Comparison of ENCODE assay signal across 8 cellular contexts in the genomic region with DNA sequence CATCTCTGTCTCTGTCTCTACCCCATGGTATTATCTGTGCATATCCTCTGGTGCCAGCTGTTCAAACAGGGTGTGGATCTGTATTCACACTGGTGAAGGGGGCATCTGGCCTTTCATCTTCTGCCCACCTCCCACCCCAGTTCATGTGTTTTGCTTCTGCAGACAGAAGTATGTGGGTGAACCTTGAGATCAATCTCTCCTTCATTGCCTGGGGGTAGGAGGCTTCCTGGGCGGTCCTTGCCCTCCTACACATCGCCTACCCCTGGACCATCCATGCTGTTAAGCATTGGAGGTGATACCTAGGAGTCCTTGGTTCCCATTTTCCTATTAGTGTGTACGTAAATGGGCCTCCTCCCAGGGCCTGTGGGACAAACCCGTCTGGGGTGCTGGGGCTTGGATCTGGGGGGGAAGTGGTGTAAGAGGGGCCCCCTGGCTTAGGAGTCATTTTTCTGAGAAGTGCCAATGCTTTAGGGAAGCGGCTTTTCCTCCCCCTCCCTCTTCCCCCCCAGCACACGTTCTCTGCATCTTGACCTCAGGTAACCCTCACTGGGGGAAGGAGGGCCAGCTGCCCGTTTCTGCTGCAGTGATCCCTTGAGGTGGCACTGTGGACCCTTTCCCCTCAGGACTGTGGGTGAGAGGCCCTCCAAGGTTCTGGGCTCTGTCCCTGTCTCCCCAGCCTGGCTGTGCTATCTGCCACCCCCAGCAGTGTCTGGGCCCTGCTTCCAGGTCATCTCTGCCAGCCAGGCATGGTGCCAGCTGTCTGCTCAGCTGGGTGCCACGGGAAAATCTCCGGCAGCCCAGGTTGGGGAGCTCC. TPM values are rescaled to one million over a fixed set of nuclear protein-coding genes. Genes with fewer than 3 reads are reported as not detected.
DNase-seq lines count a peak whose midpoint lies in the region; ATAC-seq, FAIRE-seq and TF ChIP-seq lines count a peak whose summit lies in the region.

No MANE protein-coding gene starts in this region.

- intact Hi-C loops in K562 (cut with micrococcal nuclease): no loop called here

- H3K27ac ChIP-seq in DOHH2 (ENCODE audit: low read depth, low read length) (no peak overlapping the region), K562 (ENCODE audit: extremely low read depth, low read depth, low read length) (no peak overlapping the region), neuronal stem cell (replicated peaks; ENCODE audit: low read length) (no peak overlapping the region)

- ATAC-seq in K562 (no peak), GM21737 (IDR thresholded peaks at IDR 0.05; ENCODE audit: unreplicated experiment) (no peak), GM19455 (IDR thresholded peaks at IDR 0.05; ENCODE audit: unreplicated experiment) (no peak)

- WGBS in K562 (ENCODE audit: insufficient coverage, low coverage, missing lambda C conversion rate): 51% methylated on average over 6 of the region's 9 CpGs
- WGBS in neuronal stem cell (ENCODE audit: extremely low coverage in 2 of 2, insufficient read length in 2 of 2, insufficient replicate concordance in 1 of 2), 2 donors: no CpG with 5 or more reads among the region's 9 CpGs

- no peak overlapping the region for H2BK15ac ChIP-seq in neuronal stem cell (ENCODE audit: low read length)

- H3K4me2 ChIP-seq in DOHH2 (ENCODE audit: low read length) (0 out of 2 replicates have a peak overlapping the region, but pooled peaks have one; percentile 8), K562 (ENCODE audit: insufficient read depth, low read length) (no peak overlapping the region), neuronal stem cell (ENCODE audit: insufficient read depth, low read length, poor library complexity, severe bottlenecking) (no peak overlapping the region)

- H3K4me1 ChIP-seq in DOHH2 (ENCODE audit: control insufficient read depth, low read length): peaks cover 46% of the 10 kb centered on the region
- peaks cover 15 to 55% of the 10 kb centered on the region in 2 experiments for H3K4me1 ChIP-seq in K562 (replicated peaks in 1 of 2; ENCODE audit: control insufficient read depth in 2 of 2, insufficient read depth in 2 of 2, low read length in 2 of 2)
- peaks cover 5 to 13% of the 10 kb centered on the region in 2 donors for H3K4me1 ChIP-seq in neuronal stem cell (ENCODE audit: control insufficient read depth in 2 of 2, insufficient read depth in 1 of 2, low read depth in 1 of 2, low read length in 2 of 2)

- TF ChIP-seq CTCF in DOHH2 (IDR thresholded peaks at IDR 0.05; ENCODE audit: low read depth, low read length, poor library complexity, severe bottlenecking) (no peak), K562 (IDR thresholded peaks at IDR 0.05 in 2 of 3, conservative IDR thresholded peaks at IDR 0.05 in 1 of 3; ENCODE audit: insufficient read depth in 2 of 3, low read depth in 1 of 3, low read length in 3 of 3) (no peak), foreskin fibroblast (IDR thresholded peaks at IDR 0.05; ENCODE audit: low read depth, low read length) (no peak), mesothelial cell of epicardium (IDR thresholded peaks at IDR 0.05; ENCODE audit: unreplicated experiment) (no peak)

- H3K79me2 ChIP-seq in DOHH2 (ENCODE audit: control insufficient read depth, low read length): peaks cover 51% of the 10 kb centered on the region
- peaks cover 47% of the 10 kb centered on the region for H3K79me2 ChIP-seq in K562 (ENCODE audit: control insufficient read depth, insufficient read depth, low read length)

- H3K9me3 ChIP-seq in DOHH2 (ENCODE audit: control insufficient read depth, insufficient read depth, low read length) (no peaks in the 10 kb centered on the region), K562 (replicated peaks; ENCODE audit: control insufficient read depth, insufficient read depth, low read depth, low read length) (no peaks in the 10 kb centered on the region), neuronal stem cell (replicated peaks in 1 of 2; ENCODE audit: control insufficient read depth in 2 of 2, insufficient read depth in 1 of 2, low read depth in 1 of 2, low read length in 2 of 2) (no peaks in the 10 kb centered on the region)

- H3K9me2 ChIP-seq in DOHH2 (replicated peaks; ENCODE audit: control insufficient read depth, low read length): no peaks in the 10 kb centered on the region

- CTCF ChIA-PET in K562 (lab: Yijun Ruan, JAX; ENCODE audit: low intra/inter-chr PET ratio): no interaction called here

- H3K9me3 Mint-ChIP-seq in mesothelial cell of epicardium: no peaks in the 10 kb centered on the region

- H4K91ac ChIP-seq in neuronal stem cell (ENCODE audit: low read depth, low read length, poor library complexity): no peak overlapping the region

- H3K14ac ChIP-seq in neuronal stem cell (ENCODE audit: low read length): no peak overlapping the region

- H3K36me3 ChIP-seq in DOHH2 (ENCODE audit: control insufficient read depth, low read length) (peaks cover 14% of the 10 kb centered on the region), K562 (ENCODE audit: control insufficient read depth, insufficient read depth, low read length) (peaks cover 24% of the 10 kb centered on the region; the same call in 1 of the 3 replicates), neuronal stem cell (replicated peaks in 1 of 2; ENCODE audit: control insufficient read depth in 2 of 2, insufficient read depth in 2 of 2, low read length in 2 of 2) (peaks cover 0 to 10% of the 10 kb centered on the region in 2 donors)

- H3K18ac ChIP-seq in neuronal stem cell (ENCODE audit: low read length): no peak overlapping the region

- H3K27me3 ChIP-seq in DOHH2 (ENCODE audit: control insufficient read depth, low read length): no peaks in the 10 kb centered on the region
- no peaks in the 10 kb centered on the region for H3K27me3 ChIP-seq in K562 (ENCODE audit: control insufficient read depth in 2 of 2, insufficient read depth in 2 of 2, low read length in 2 of 2)
- H3K27me3 ChIP-seq in neuronal stem cell (ENCODE audit: control insufficient read depth in 3 of 3, insufficient read depth in 3 of 3, low read depth in 1 of 3, low read length in 3 of 3): no peaks in the 10 kb centered on the region

- no peak overlapping the region for H3K4me3 Mint-ChIP-seq in mesothelial cell of epicardium

- H3K4ac ChIP-seq in neuronal stem cell (ENCODE audit: low read length): no peak overlapping the region

- H3F3A ChIP-seq in DOHH2 (ENCODE audit: control insufficient read depth, insufficient read depth): no peaks in the 10 kb centered on the region

- no peak overlapping the region for H2AFZ ChIP-seq in K562 (ENCODE audit: low read depth, low read length)
- H2AFZ ChIP-seq in neuronal stem cell (ENCODE audit: low read length): no peak overlapping the region

- H2BK120ac ChIP-seq in neuronal stem cell (ENCODE audit: low read depth, low read length): no peak overlapping the region

- H2BK12ac ChIP-seq in neuronal stem cell (ENCODE audit: low read length): no peak overlapping the region

- H3K9ac ChIP-seq in K562 (ENCODE audit: insufficient read depth in 1 of 2, low read depth in 2 of 2, low read length in 2 of 2) (peak overlapping the region in 1 of 2 experiments; percentile 78; a peak in 2 of 4 replicates), neuronal stem cell (ENCODE audit: low read depth, low read length, poor library complexity) (no peak overlapping the region)

- H3K27ac Mint-ChIP-seq in mesothelial cell of epicardium: no peak overlapping the region

- H2BK5ac ChIP-seq in neuronal stem cell (ENCODE audit: low read length): no peak overlapping the region

- peak overlapping the region; percentile 10 for H3K23ac ChIP-seq in neuronal stem cell (ENCODE audit: low read depth, low read length, poor library complexity)

- no peaks in the 10 kb centered on the region for H3K27me3 Mint-ChIP-seq in mesothelial cell of epicardium (ENCODE audit: low read depth)

- POLR2A ChIA-PET in K562 (lab: Yijun Ruan, JAX): interaction anchor here (0.6 to 1.7 kb wide), 6 partner anchors 9 to 174 kb away, joined by 3 to 5 read pairs (median 4); a partner anchor contains a TSS

- H3K79me1 ChIP-seq in neuronal stem cell (ENCODE audit: low read depth, low read length): peaks cover 3% of the 10 kb centered on the region

- in situ Hi-C loops in K562 (cut with MboI): no loop called here

- peaks cover 34% of the 10 kb centered on the region for H3K4me1 Mint-ChIP-seq in mesothelial cell of epicardium

- H4K8ac ChIP-seq in neuronal stem cell (ENCODE audit: low read depth, low read length): no peak overlapping the region

- FAIRE-seq in K562 (lab: Jason Lieb, UNC): no peak

- H3K4me3 ChIP-seq in DOHH2 (ENCODE audit: low read length) (no peak overlapping the region), K562 (no peak overlapping the region), neuronal stem cell (ENCODE audit: low read length in 2 of 2) (no peak overlapping the region), foreskin fibroblast (ENCODE audit: low read depth in 1 of 2, low read length in 2 of 2) (no peak overlapping the region)

- peak; percentile 65 for DNase-seq in NCI-H2029 (lab: John Stamatoyannopoulos, UW)
- DNase-seq in K562 (ENCODE audit: extremely low read depth in 1 of 4, low spot score in 3 of 4): peak in 2 of 4 experiments; percentile 40 to 48
- DNase-seq in neuronal stem cell (ENCODE audit: low spot score): no peak
- DNase-seq in foreskin fibroblast: no peak
- no peak for DNase-seq in mesothelial cell of epicardium (ENCODE audit: low spot score in 2 of 2, unreplicated experiment in 2 of 2)

- no peak for TF ChIP-seq RAD21 in K562 (CRISPR knock-in tag; conservative IDR thresholded peaks at IDR 0.05 in 1 of 2, IDR thresholded peaks at IDR 0.05 in 1 of 2)

- H3K9me1 ChIP-seq in K562 (ENCODE audit: control insufficient read depth, insufficient read depth, low read length): no peaks in the 10 kb centered on the region

- TF ChIP-seq EP300 in K562 (IDR thresholded peaks at IDR 0.05; ENCODE audit: low read length): no peak

- peaks cover 17% of the 10 kb centered on the region for H3K36me3 Mint-ChIP-seq in mesothelial cell of epicardium

- BruUV-seq in K562 (replicated peaks; lab: Mats Ljungman, UMichigan): no TSS peak

- no peak overlapping the region for H2AK5ac ChIP-seq in neuronal stem cell (ENCODE audit: low read depth, low read length)

- H4K20me1 ChIP-seq in DOHH2 (ENCODE audit: control insufficient read depth, insufficient read depth, low read depth, low read length) (peaks cover 35% of the 10 kb centered on the region), K562 (replicated peaks; ENCODE audit: control insufficient read depth, insufficient read depth, low read length) (peaks cover 7% of the 10 kb centered on the region)

- no peak for TF ChIP-seq POLR2A in K562 (conservative IDR thresholded peaks at IDR 0.05)

RNA-seq across cellular contexts. Expression of a gene that starts 21.2 kb away (rescaled TPM):
- 7.6 and 15.2 TPM in 2 replicates for total RNA-seq in K562 (2011; cell fraction: chromatin; rRNA removed; ENCODE audit: low replicate concordance)
- total RNA-seq in K562 (2011; cell fraction: nucleolus; rRNA removed): 9.7 and 10.0 TPM in 2 replicates
- total RNA-seq in K562 (2011; cell fraction: nucleoplasm; rRNA removed): 5.5 and 6.0 TPM in 2 replicates
- 13.6 and 18.7 TPM in 2 replicates for total RNA-seq in K562 (2014; rRNA removed)
- 5.0 and 7.5 TPM in 2 replicates for total RNA-seq in K562 (2014; rRNA removed; fragmentation: Illumina TruSeq; extraction: Trizol)
- total RNA-seq in K562 (2015; rRNA removed; fragmentation: Illumina TruSeq; extraction: Trizol): 7.9 and 8.3 TPM in 2 replicates
- 26.2 and 28.0 TPM in 2 replicates for total RNA-seq in K562 (2021)
- 2.7 and 3.5 TPM in 2 replicates for polyA plus RNA-seq in K562 (2011; rRNA removed)
- polyA plus RNA-seq in K562 (2011; cell fraction: cytosol; rRNA removed): 1.4 and 4.5 TPM in 2 replicates
- 4.6 and 15.6 TPM in 2 replicates for polyA plus RNA-seq in K562 (2011; cell fraction: nucleus; rRNA removed)
- polyA plus RNA-seq in K562 (2012): 16.2 and 25.9 TPM in 2 replicates
- 24.2 and 25.2 TPM in 2 replicates for polyA plus RNA-seq in K562 (2014; fragmentation: Illumina TruSeq; extraction: Trizol)
- polyA plus RNA-seq in K562 (2014; fragmentation: Nextera tagmentation; extraction: Ambion mirVana): under 1 TPM; 0.10 TPM
- 12.2 and 13.0 TPM in 2 replicates for polyA plus RNA-seq in K562 (2014; rRNA removed)
- 2.8 and 4.2 TPM in 2 replicates for polyA minus RNA-seq in K562 (2011; rRNA and poly(A)+ RNA removed)
- 9.2 and 9.8 TPM in 2 replicates for polyA minus RNA-seq in K562 (2011; cell fraction: cytosol; rRNA and poly(A)+ RNA removed)
- 3.9 and 4.2 TPM in 2 replicates for polyA minus RNA-seq in K562 (2011; cell fraction: nucleus; rRNA and poly(A)+ RNA removed)
- polyA plus RNA-seq in neuronal stem cell (2013, experiment 1 of 2): 14.9 TPM
- polyA plus RNA-seq in neuronal stem cell (2013, experiment 2 of 2): 15.3 TPM
- total RNA-seq in mesothelial cell of epicardium: 74.0 to 80.8 TPM (median 79.6 TPM) in 3 replicates

RNA-seq across cellular contexts. Expression of a gene that starts 34.3 kb away (rescaled TPM):
- not detected in 2 replicates for total RNA-seq in K562 (2011; cell fraction: chromatin; rRNA removed; ENCODE audit: low replicate concordance)
- 0.50 and 0.66 TPM in 2 replicates for total RNA-seq in K562 (2011; cell fraction: nucleolus; rRNA removed)
- not detected in 2 replicates for total RNA-seq in K562 (2011; cell fraction: nucleoplasm; rRNA removed)
- total RNA-seq in K562 (2014; rRNA removed) (not detected in 2 replicates), K562 (2014; rRNA removed; fragmentation: Illumina TruSeq; extraction: Trizol) (not detected in 2 replicates), K562 (2015; rRNA removed; fragmentation: Illumina TruSeq; extraction: Trizol) (not detected in 2 replicates), K562 (2021) (0.38 TPM in 1 of 2 replicates, not detected in the other), mesothelial cell of epicardium (0.27 TPM in 1 of 3 replicates, not detected in the others)
- polyA plus RNA-seq in K562 (2011; rRNA removed) (not detected in 2 replicates), K562 (2014; fragmentation: Illumina TruSeq; extraction: Trizol) (not detected in 2 replicates), K562 (2014; fragmentation: Nextera tagmentation; extraction: Ambion mirVana) (not detected), K562 (2014; rRNA removed) (0.17 TPM in 1 of 2 replicates, not detected in the other)
- polyA plus RNA-seq in K562 (2011; cell fraction: cytosol; rRNA removed): 0.24 TPM in 1 of 2 replicates, not detected in the other
- not detected in 2 replicates for polyA plus RNA-seq in K562 (2011; cell fraction: nucleus; rRNA removed)
- 0.46 and 2.9 TPM in 2 replicates for polyA plus RNA-seq in K562 (2012)
- polyA minus RNA-seq in K562 (2011; rRNA and poly(A)+ RNA removed): not detected in 2 replicates
- not detected in 2 replicates for polyA minus RNA-seq in K562 (2011; cell fraction: cytosol; rRNA and poly(A)+ RNA removed)
- polyA minus RNA-seq in K562 (2011; cell fraction: nucleus; rRNA and poly(A)+ RNA removed): 1.2 TPM in 1 of 2 replicates, not detected in the other
- polyA plus RNA-seq in neuronal stem cell (2013, experiment 1 of 2): 0.08 TPM
- 0.07 TPM for polyA plus RNA-seq in neuronal stem cell (2013, experiment 2 of 2)

RNA-seq across cellular contexts. Expression of a gene that starts 42.5 kb away (rescaled TPM):
- total RNA-seq in K562 (2011; cell fraction: chromatin; rRNA removed; ENCODE audit: low replicate concordance): 102 and 166 TPM in 2 replicates
- total RNA-seq in K562 (2011; cell fraction: nucleolus; rRNA removed): 52.6 and 55.5 TPM in 2 replicates
- total RNA-seq in K562 (2011; cell fraction: nucleoplasm; rRNA removed): 82.0 and 95.0 TPM in 2 replicates
- total RNA-seq in K562 (2014; rRNA removed): 67.4 and 78.9 TPM in 2 replicates
- total RNA-seq in K562 (2014; rRNA removed; fragmentation: Illumina TruSeq; extraction: Trizol): 119 and 133 TPM in 2 replicates
- 110 and 112 TPM in 2 replicates for total RNA-seq in K562 (2015; rRNA removed; fragmentation: Illumina TruSeq; extraction: Trizol)
- 121 and 126 TPM in 2 replicates for total RNA-seq in K562 (2021)
- 63.3 and 106 TPM in 2 replicates for polyA plus RNA-seq in K562 (2011; rRNA removed)
- polyA plus RNA-seq in K562 (2011; cell fraction: cytosol; rRNA removed): 26.5 and 34.3 TPM in 2 replicates
- polyA plus RNA-seq in K562 (2011; cell fraction: nucleus; rRNA removed): 33.5 and 41.3 TPM in 2 replicates
- polyA plus RNA-seq in K562 (2012): 67.6 and 73.5 TPM in 2 replicates
- polyA plus RNA-seq in K562 (2014; fragmentation: Illumina TruSeq; extraction: Trizol): 141 and 150 TPM in 2 replicates
- 10 to 100 TPM; 29.6 to 55.0 TPM for polyA plus RNA-seq in K562 (2014; fragmentation: Nextera tagmentation; extraction: Ambion mirVana)
- 70.5 and 73.4 TPM in 2 replicates for polyA plus RNA-seq in K562 (2014; rRNA removed)
- polyA minus RNA-seq in K562 (2011; rRNA and poly(A)+ RNA removed): 64.2 and 81.5 TPM in 2 replicates
- polyA minus RNA-seq in K562 (2011; cell fraction: cytosol; rRNA and poly(A)+ RNA removed): 15.9 and 41.5 TPM in 2 replicates
- polyA minus RNA-seq in K562 (2011; cell fraction: nucleus; rRNA and poly(A)+ RNA removed): 28.5 and 39.0 TPM in 2 replicates
- polyA plus RNA-seq in neuronal stem cell (2013, experiment 1 of 2): 31.8 TPM
- 32.6 TPM for polyA plus RNA-seq in neuronal stem cell (2013, experiment 2 of 2)
- total RNA-seq in mesothelial cell of epicardium: 16.4 to 18.9 TPM (median 16.8 TPM) in 3 replicates
